Comparison of ENCODE assay signal across 17 cellular contexts in genomic region chr3:43372007-43372754, GRCh38.
"Had no signal": no experiment of that assay in that cellular context is flagged by ENCODE, and none has a peak within 500 bp of the region (broad histone marks: within the 10 kb centered on the region; RNA-seq: fewer than 3 reads in every experiment).

No MANE protein-coding gene starts in this region.

- H3K36me3 Mint-ChIP-seq: natural killer cell, type B pancreatic cell had no signal

- ATAC-seq: activated CD4-positive, CD25-positive, alpha-beta regulatory T cell treated with anti-CD3 and anti-CD28 coated beads, Interleukin-2, amount 50 U/mL, for 24 hours; activated T-helper 17 cell treated with anti-CD3 and anti-CD28 coated beads, Interleukin-2, amount 50 U/mL, for 72 hours; left lung had no signal

- H3K27ac Mint-ChIP-seq: activated T-helper 17 cell treated with anti-CD3 and anti-CD28 coated beads, Interleukin-2, amount 50 U/mL, for 72 hours; stimulated activated naive CD8-positive, alpha-beta T cell treated with anti-CD3 and anti-CD28 coated beads, Interleukin-15, Interleukin-2, amounts not matched to agents 100 ng/mL and 50 ng/mL, for 24 hours; type B pancreatic cell had no signal

- DNase-seq: activated CD4-positive, alpha-beta T cell treated with anti-CD3 and anti-CD28 coated beads, Interleukin-2, amount 50 U/mL, for 1 hour; activated naive CD4-positive, alpha-beta T cell treated with anti-CD3 and anti-CD28 coated beads, Interleukin-2, amount 50 U/mL, for 16 hours; activated T-cell treated with anti-CD3 and anti-CD28 coated beads for 4 hours; amniotic stem cell; brain microvascular endothelial cell; dorsolateral prefrontal cortex; left lung; mammary epithelial cell; natural killer cell; stimulated activated CD4-positive, alpha-beta T cell treated with anti-CD3 and anti-CD28 coated beads, Interleukin-4, amount 100 ng/mL, for 4 hours; stimulated activated CD8-positive, alpha-beta memory T cell treated with anti-CD3 and anti-CD28 coated beads, Interleukin-4, amount 100 ng/mL, for 48 hours had no signal

- H3K27me3 Mint-ChIP-seq: activated T-helper 17 cell treated with anti-CD3 and anti-CD28 coated beads, Interleukin-2, amount 50 U/mL, for 72 hours; stimulated activated naive CD8-positive, alpha-beta T cell treated with anti-CD3 and anti-CD28 coated beads, Interleukin-15, Interleukin-2, amounts not matched to agents 100 ng/mL and 50 ng/mL, for 24 hours; type B pancreatic cell had no signal

- H3K4me1 ChIP-seq: prostate gland had no signal

- H3K4me1 Mint-ChIP-seq: activated T-helper 17 cell treated with anti-CD3 and anti-CD28 coated beads, Interleukin-2, amount 50 U/mL, for 72 hours had no signal

- H3K4me3 ChIP-seq: dorsolateral prefrontal cortex, left lung, prostate gland, skin epidermis had no signal

- H3K36me3 ChIP-seq: brain microvascular endothelial cell, prostate gland had no signal

- H3K4me3 Mint-ChIP-seq: activated T-helper 17 cell treated with anti-CD3 and anti-CD28 coated beads, Interleukin-2, amount 50 U/mL, for 72 hours; natural killer cell; stimulated activated naive CD8-positive, alpha-beta T cell treated with anti-CD3 and anti-CD28 coated beads, Interleukin-15, Interleukin-2, amounts not matched to agents 100 ng/mL and 50 ng/mL, for 24 hours; type B pancreatic cell had no signal

- H3K9me3 ChIP-seq: left lung, prostate gland had no signal

- H3K9me3 Mint-ChIP-seq: activated T-helper 17 cell treated with anti-CD3 and anti-CD28 coated beads, Interleukin-2, amount 50 U/mL, for 72 hours; natural killer cell; stimulated activated naive CD8-positive, alpha-beta T cell treated with anti-CD3 and anti-CD28 coated beads, Interleukin-15, Interleukin-2, amounts not matched to agents 100 ng/mL and 50 ng/mL, for 24 hours; type B pancreatic cell had no signal

- H3K27ac ChIP-seq: brain microvascular endothelial cell, dorsolateral prefrontal cortex, left lung, prostate gland, skin epidermis had no signal

- H3K27me3 ChIP-seq: brain microvascular endothelial cell, dorsolateral prefrontal cortex, left lung had no signal
